In the genomic region with DNA sequence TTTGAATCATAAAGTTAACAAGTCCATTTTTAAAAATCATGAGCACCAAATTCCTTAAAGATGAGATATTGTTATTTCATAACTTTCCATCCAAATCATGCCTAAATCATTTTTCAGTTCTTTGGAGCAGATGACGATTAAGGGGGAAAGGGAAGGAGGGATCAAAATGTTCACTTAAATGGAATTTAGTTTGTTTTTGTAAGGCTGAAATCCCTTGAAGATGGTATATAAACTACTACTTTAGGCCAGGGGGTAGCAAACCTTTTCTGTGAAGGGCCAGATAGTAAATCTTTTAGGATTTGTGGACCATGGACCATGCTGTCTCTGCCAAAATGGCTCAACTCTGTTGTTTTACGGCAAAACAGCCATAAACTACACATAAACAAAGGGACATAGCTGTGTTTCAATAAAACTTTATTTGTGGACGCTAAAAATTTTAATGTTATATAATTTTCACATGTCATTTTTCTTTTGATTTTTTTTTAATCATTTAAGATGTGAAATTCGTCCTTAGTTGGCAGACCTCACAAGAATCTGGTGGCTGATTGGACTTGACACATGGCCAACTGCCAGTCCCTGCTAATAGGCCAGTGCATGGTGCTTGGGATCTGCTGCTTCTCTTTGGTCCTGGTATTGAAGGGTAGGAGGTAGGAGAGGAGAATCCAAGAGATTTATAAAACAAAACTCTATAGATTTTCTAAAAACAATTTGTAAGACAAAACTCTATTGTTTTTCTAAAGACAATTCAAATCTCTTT, we compare ENCODE assay signal across 13 cellular contexts. TPM values are rescaled to one million over a fixed set of nuclear protein-coding genes. Genes with fewer than 3 reads are reported as not detected.
DNase-seq lines count a peak whose midpoint lies in the region; ATAC-seq and TF ChIP-seq lines count a peak whose summit lies in the region.
"Had no signal": no experiment of that assay in that cellular context is flagged by ENCODE, and none has a peak within 500 bp of the region (broad histone marks: within the 10 kb centered on the region; RNA-seq: fewer than 3 reads in every experiment).

No MANE protein-coding gene starts in this region.

- H3K4me3 Mint-ChIP-seq in T-helper 17 cell, result no peak overlapping the region
- H3K4me3 Mint-ChIP-seq: activated naive CD8-positive, alpha-beta T cell; stimulated activated naive CD8-positive, alpha-beta T cell treated with anti-CD3 and anti-CD28 coated beads, Interleukin-15, amount 100 ng/mL, for 72 hours had no signal

- H3K36me3 Mint-ChIP-seq in T-helper 17 cell (ENCODE audit: low read depth), result no peaks in the 10 kb centered on the region
- H3K36me3 Mint-ChIP-seq: activated naive CD8-positive, alpha-beta T cell had no signal

- H3K9ac ChIP-seq in BLaER1, result peak overlapping the region; percentile 18; the same call in 1 of the 2 replicates

- H3K27ac ChIP-seq in BLaER1, result peak overlapping the region; percentile 79
- peak overlapping the region; percentile 72 to 86 (median 83) for H3K27ac ChIP-seq in esophagus muscularis mucosa (replicated peaks in 1 of 4)
- H3K27ac ChIP-seq in sigmoid colon, result peak overlapping the region; percentile 65 to 87 (median 84)

- H3K4me3 ChIP-seq in BLaER1 (no peak overlapping the region), esophagus muscularis mucosa (no peak overlapping the region), sigmoid colon (no peak overlapping the region)

- no peaks in the 10 kb centered on the region for H3K36me3 ChIP-seq in BLaER1
- no peaks in the 10 kb centered on the region for H3K36me3 ChIP-seq in esophagus muscularis mucosa
- H3K36me3 ChIP-seq in sigmoid colon, result no peaks in the 10 kb centered on the region

- TF ChIP-seq CTCF in esophagus muscularis mucosa (IDR thresholded peaks at IDR 0.05) (no peak), sigmoid colon (IDR thresholded peaks at IDR 0.05) (no peak)

- TF ChIP-seq POLR2A in esophagus muscularis mucosa (IDR thresholded peaks at IDR 0.05; ENCODE audit: low read depth) (no peak), sigmoid colon (IDR thresholded peaks at IDR 0.05) (no peak)

- no peaks in the 10 kb centered on the region for H3K9me3 ChIP-seq in BLaER1
- no peaks in the 10 kb centered on the region for H3K9me3 ChIP-seq in esophagus muscularis mucosa
- H3K9me3 ChIP-seq in sigmoid colon, result no peaks in the 10 kb centered on the region
- H3K9me3 ChIP-seq in T-helper 17 cell (ENCODE audit: control insufficient read depth, low read length, poor library complexity, severe bottlenecking), result no peaks in the 10 kb centered on the region

- H3K4me1 ChIP-seq in BLaER1 (peaks cover 86% of the 10 kb centered on the region), esophagus muscularis mucosa (peaks cover 24 to 71% (median 62%) of the 10 kb centered on the region in 4 donors), sigmoid colon (peaks cover 0 to 66% (median 56%) of the 10 kb centered on the region in 4 donors)

- no peaks in the 10 kb centered on the region for H3K27me3 ChIP-seq in BLaER1
- H3K27me3 ChIP-seq in esophagus muscularis mucosa, result no peaks in the 10 kb centered on the region
- H3K27me3 ChIP-seq in sigmoid colon, result no peaks in the 10 kb centered on the region

- DNase-seq in NCI-H460 (ENCODE audit: extremely low read depth, low read depth), result peak; percentile 40
- DNase-seq in esophagus muscularis mucosa (ENCODE audit: extremely low spot score), result no peak
- no peak for DNase-seq in sigmoid colon
- DNase-seq in stimulated activated CD4-positive, alpha-beta T cell treated with anti-CD3 and anti-CD28 coated beads, Interleukin-4, amount 100 ng/mL, for 24 hours, result no peak
- DNase-seq in T-helper 17 cell, result no peak
- DNase-seq: COR-L47; erythroblast; NCI-H1436 treated with DMSO at 0.1 percent for 48 hours; stimulated activated naive CD8-positive, alpha-beta T cell treated with anti-CD3 and anti-CD28 coated beads, Interleukin-15, amount 100 ng/mL, for 72 hours had no signal

- peaks cover 2% of the 10 kb centered on the region for H3K4me1 Mint-ChIP-seq in T-helper 17 cell

- no peaks in the 10 kb centered on the region for H4K20me1 ChIP-seq in BLaER1

- no peak overlapping the region for H3K27ac Mint-ChIP-seq in T-helper 17 cell
- H3K27ac Mint-ChIP-seq: activated naive CD8-positive, alpha-beta T cell; stimulated activated naive CD8-positive, alpha-beta T cell treated with anti-CD3 and anti-CD28 coated beads, Interleukin-15, amount 100 ng/mL, for 72 hours had no signal

- no peak for TF ChIP-seq EP300 in esophagus muscularis mucosa (IDR thresholded peaks at IDR 0.05)
- TF ChIP-seq EP300 in sigmoid colon (IDR thresholded peaks at IDR 0.05), result peak in 1 of 4 donors; percentile 35

- intact Hi-C loops in esophagus muscularis mucosa (cut with DNase I) (no loop called here), sigmoid colon (cut with DNase I) (no loop called here)

- peak overlapping the region; percentile 67 for H3K4me2 ChIP-seq in BLaER1

- no peaks in the 10 kb centered on the region for H3K27me3 Mint-ChIP-seq in T-helper 17 cell
- H3K27me3 Mint-ChIP-seq: activated naive CD8-positive, alpha-beta T cell; stimulated activated naive CD8-positive, alpha-beta T cell treated with anti-CD3 and anti-CD28 coated beads, Interleukin-15, amount 100 ng/mL, for 72 hours had no signal

- WGBS in esophagus muscularis mucosa, result 53% methylated on average over 4 of the region's 4 CpGs
- WGBS in sigmoid colon, 2 donors, result 70 to 77% methylated on average over 4 of the region's 4 CpGs

- ATAC-seq in HG02970 (IDR thresholded peaks at IDR 0.05; ENCODE audit: low FRiP score, unreplicated experiment) (no peak), T-helper 17 cell (no peak), HG03025 (IDR thresholded peaks at IDR 0.05; ENCODE audit: low FRiP score, unreplicated experiment) (no peak)
- ATAC-seq: stimulated activated naive CD8-positive, alpha-beta T cell treated with anti-CD3 and anti-CD28 coated beads, Interleukin-15, amount 100 ng/mL, for 72 hours had no signal

RNA-seq across cellular contexts. Expression of a gene that starts 52.0 kb away (rescaled TPM):
- total RNA-seq in NCI-H460 (2014; rRNA removed; shearing (Covaris generic)), result 302 and 305 TPM in 2 replicates
- polyA plus RNA-seq in NCI-H460 (2014; cell fraction: nucleus; rRNA removed), result 243 and 252 TPM in 2 replicates
- total RNA-seq in esophagus muscularis mucosa (100 to 1,000 TPM; 214 to 272 (median 251) TPM), sigmoid colon (100 to 1,000 TPM; 152 to 264 (median 199) TPM), T-helper 17 cell (100 to 1,000 TPM in 1 of 2 donors, 10 to 100 TPM in 1; 92.7 to 114 TPM)
- 100 to 1,000 TPM in 1 of 3 donors, 10 to 100 TPM in 2; 54.1 to 153 (median 62.0) TPM for polyA plus RNA-seq in sigmoid colon
